In genomic region chr5:128353416-128354107, GRCh38 we compare ENCODE assay signal across 21 cellular contexts.
"Had no signal": no experiment of that assay in that cellular context is flagged by ENCODE, and none has a peak within 500 bp of the region (broad histone marks: within the 10 kb centered on the region; RNA-seq: fewer than 3 reads in every experiment).

No MANE protein-coding gene starts in this region.

- H3K4me3 Mint-ChIP-seq: activated CD4-positive, alpha-beta memory T cell treated with anti-CD3 and anti-CD28 coated beads for 36 hours; activated naive CD8-positive, alpha-beta T cell treated with anti-CD3 and anti-CD28 coated beads, Interleukin-2, amount 50 U/mL, for 24 hours; naive thymus-derived CD8-positive, alpha-beta T cell had no signal

- H3K4me3 ChIP-seq: lung, pancreas, psoas muscle, skin epidermis, stomach, suprapubic skin, transverse colon had no signal

- FAIRE-seq: kidney, pancreas, urothelium cell line had no signal

- H3K27ac ChIP-seq: neutrophil, pancreas, psoas muscle, skin epidermis, stomach, suprapubic skin, transverse colon had no signal

- H3K4me1 ChIP-seq: psoas muscle, stomach, suprapubic skin had no signal

- H3K27me3 ChIP-seq: neutrophil, pancreas, stomach, suprapubic skin, transverse colon had no signal

- H3K4me1 Mint-ChIP-seq: activated naive CD8-positive, alpha-beta T cell treated with anti-CD3 and anti-CD28 coated beads, Interleukin-2, amount 50 U/mL, for 24 hours; naive thymus-derived CD8-positive, alpha-beta T cell had no signal

- H3K36me3 ChIP-seq: pancreas, stomach, suprapubic skin, transverse colon had no signal

- DNase-seq: activated CD4-positive, alpha-beta memory T cell treated with anti-CD3 and anti-CD28 coated beads for 36 hours; activated CD4-positive, alpha-beta T cell treated with anti-CD3 and anti-CD28 coated beads for 48 hours; activated effector memory CD4-positive, alpha-beta T cell treated with anti-CD3 and anti-CD28 coated beads, Interleukin-2, amount 50 U/mL, for 16 hours; activated naive CD4-positive, alpha-beta T cell treated with anti-CD3 and anti-CD28 coated beads, Interleukin-2, amount 50 U/mL, for 16 hours; activated naive CD8-positive, alpha-beta T cell treated with anti-CD3 and anti-CD28 coated beads, Interleukin-2, amount 50 U/mL, for 24 hours; foreskin melanocyte; kidney; naive thymus-derived CD8-positive, alpha-beta T cell; pancreas; psoas muscle; right cardiac atrium; stimulated activated CD4-positive, alpha-beta T cell treated with anti-CD3 and anti-CD28 coated beads, Interleukin-1b, Interleukin-23, amount 100 ng/mL, for 48 hours; stomach; T1000; transverse colon had no signal

- H3K27ac Mint-ChIP-seq: activated CD4-positive, alpha-beta memory T cell treated with anti-CD3 and anti-CD28 coated beads for 36 hours; activated naive CD8-positive, alpha-beta T cell treated with anti-CD3 and anti-CD28 coated beads, Interleukin-2, amount 50 U/mL, for 24 hours; naive thymus-derived CD8-positive, alpha-beta T cell had no signal

- H3K9me3 Mint-ChIP-seq: activated CD4-positive, alpha-beta memory T cell treated with anti-CD3 and anti-CD28 coated beads for 36 hours; activated naive CD8-positive, alpha-beta T cell treated with anti-CD3 and anti-CD28 coated beads, Interleukin-2, amount 50 U/mL, for 24 hours had no signal

- H3K27me3 Mint-ChIP-seq: activated CD4-positive, alpha-beta memory T cell treated with anti-CD3 and anti-CD28 coated beads for 36 hours; activated naive CD8-positive, alpha-beta T cell treated with anti-CD3 and anti-CD28 coated beads, Interleukin-2, amount 50 U/mL, for 24 hours had no signal

- H3K36me3 Mint-ChIP-seq: activated CD4-positive, alpha-beta memory T cell treated with anti-CD3 and anti-CD28 coated beads for 36 hours; naive thymus-derived CD8-positive, alpha-beta T cell had no signal

- H3K9me3 ChIP-seq: neutrophil, pancreas, psoas muscle, stomach, suprapubic skin, transverse colon had no signal

- ATAC-seq: activated naive CD8-positive, alpha-beta T cell treated with anti-CD3 and anti-CD28 coated beads, Interleukin-2, amount 50 U/mL, for 24 hours; left lobe of liver; naive thymus-derived CD8-positive, alpha-beta T cell; pancreas; psoas muscle; right cardiac atrium had no signal
